Comparison of ENCODE assay signal across 33 cellular contexts in the genomic region with DNA sequence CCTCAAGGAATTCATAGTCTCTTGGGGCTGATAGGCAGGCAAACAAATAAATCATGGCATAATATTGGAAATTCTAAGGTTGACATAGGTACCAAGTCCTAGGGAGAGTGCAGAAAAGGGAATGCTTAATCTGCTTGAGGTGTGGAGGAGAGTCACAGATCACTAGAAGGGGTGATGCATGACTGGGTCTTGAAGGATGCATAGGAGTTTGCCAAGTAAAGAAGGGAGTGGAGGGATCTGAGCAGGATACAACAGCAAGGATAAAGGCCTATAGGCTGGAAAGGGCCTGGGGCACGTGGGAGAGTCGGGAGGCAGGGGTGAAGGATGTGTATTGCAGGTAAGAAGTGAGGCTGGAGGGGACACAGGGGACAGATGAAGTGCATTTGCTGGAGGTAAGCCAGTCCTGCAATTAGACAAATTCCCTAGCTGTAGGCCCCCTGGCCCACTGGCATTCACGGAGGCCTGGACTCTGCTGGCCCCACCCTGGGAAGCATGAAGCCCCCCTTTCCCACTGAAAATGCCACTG. TPM values are rescaled to one million over a fixed set of nuclear protein-coding genes. Genes with fewer than 3 reads are reported as not detected.
"Had no signal": no experiment of that assay in that cellular context is flagged by ENCODE, and none has a peak within 500 bp of the region (broad histone marks: within the 10 kb centered on the region; RNA-seq: fewer than 3 reads in every experiment).

No MANE protein-coding gene starts in this region.

- H3K9me3 Mint-ChIP-seq: activated CD8-positive, alpha-beta T cell treated with anti-CD3 and anti-CD28 coated beads for 36 hours; activated T-cell treated with anti-CD3 and anti-CD28 coated beads, Interleukin-2, amount 50 U/mL, for 4 hours; central memory CD8-positive, alpha-beta T cell; dendritic cell treated with granulocyte-macrophage colony-stimulating factor and Interleukin-4, amounts not matched to agents 40 ng/mL and 50 ng/mL, for 4 days had no signal

- DNase-seq: activated CD4-positive, alpha-beta T cell treated with anti-CD3 and anti-CD28 coated beads for 48 hours; activated CD4-positive, alpha-beta T cell treated with anti-CD3 and anti-CD28 coated beads, Interleukin-2, amount 50 U/mL, for 1 hour; activated CD4-positive, alpha-beta T cell treated with anti-CD3 and anti-CD28 coated beads, Interleukin-2, amount 50 U/mL, for 48 hours; activated CD8-positive, alpha-beta memory T cell treated with anti-CD3 and anti-CD28 coated beads for 24 hours; activated CD8-positive, alpha-beta T cell treated with anti-CD3 and anti-CD28 coated beads for 36 hours; activated effector memory CD4-positive, alpha-beta T cell treated with Interleukin-2 at 50 U/mL for 16 hours; activated gamma-delta T cell treated with Interleukin-2 at 50 U/mL for 16 hours; activated naive CD4-positive, alpha-beta T cell treated with anti-CD3 and anti-CD28 coated beads, Interleukin-2, amount 50 U/mL, for 16 hours; activated naive CD4-positive, alpha-beta T cell treated with Interleukin-2 at 50 U/mL for 16 hours; activated T-cell treated with anti-CD3 and anti-CD28 coated beads, Interleukin-2, amount 50 U/mL, for 4 hours; amniotic stem cell; anterior cingulate cortex; brain microvascular endothelial cell; dorsolateral prefrontal cortex; effector memory CD4-positive, alpha-beta T cell; esophagus squamous epithelium; foreskin melanocyte; heart right ventricle; T-helper 1 cell; T-helper 2 cell had no signal

- H3K4me1 ChIP-seq: esophagus squamous epithelium, gastroesophageal sphincter, heart right ventricle had no signal

- H3K4me3 ChIP-seq: coronary artery, dorsolateral prefrontal cortex, esophagus squamous epithelium, gastroesophageal sphincter, heart right ventricle had no signal

- H3K27ac ChIP-seq: brain microvascular endothelial cell, coronary artery, epithelial cell of prostate, esophagus squamous epithelium, gastroesophageal sphincter, heart right ventricle had no signal

- H3K9me3 ChIP-seq: esophagus squamous epithelium, gastroesophageal sphincter, heart right ventricle had no signal

- H3K4me1 Mint-ChIP-seq: activated T-helper 17 cell treated with anti-CD3 and anti-CD28 coated beads, Interleukin-2, amount 50 U/mL, for 72 hours; central memory CD8-positive, alpha-beta T cell had no signal

- H3K4me3 Mint-ChIP-seq: activated CD8-positive, alpha-beta T cell treated with anti-CD3 and anti-CD28 coated beads for 36 hours; activated naive CD8-positive, alpha-beta T cell; activated T-cell treated with anti-CD3 and anti-CD28 coated beads, Interleukin-2, amount 50 U/mL, for 4 hours; activated T-helper 17 cell treated with anti-CD3 and anti-CD28 coated beads, Interleukin-2, amount 50 U/mL, for 72 hours; central memory CD8-positive, alpha-beta T cell; dendritic cell treated with granulocyte-macrophage colony-stimulating factor and Interleukin-4, amounts not matched to agents 40 ng/mL and 50 ng/mL, for 4 days had no signal

- H3K36me3 Mint-ChIP-seq: activated naive CD8-positive, alpha-beta T cell had no signal

- H3K36me3 ChIP-seq: brain microvascular endothelial cell, esophagus squamous epithelium, gastroesophageal sphincter, heart right ventricle had no signal

- ATAC-seq: activated CD8-positive, alpha-beta T cell treated with anti-CD3 and anti-CD28 coated beads for 36 hours; activated T-cell treated with anti-CD3 and anti-CD28 coated beads, Interleukin-2, amount 50 U/mL, for 4 hours; activated T-helper 17 cell treated with anti-CD3 and anti-CD28 coated beads, Interleukin-2, amount 50 U/mL, for 72 hours; gastroesophageal sphincter; heart right ventricle had no signal

- H3K27me3 ChIP-seq: brain microvascular endothelial cell, dorsolateral prefrontal cortex had no signal

- H3K27ac Mint-ChIP-seq: activated CD8-positive, alpha-beta T cell treated with anti-CD3 and anti-CD28 coated beads for 36 hours; activated naive CD8-positive, alpha-beta T cell; activated T-helper 17 cell treated with anti-CD3 and anti-CD28 coated beads, Interleukin-2, amount 50 U/mL, for 72 hours; dendritic cell treated with granulocyte-macrophage colony-stimulating factor and Interleukin-4, amounts not matched to agents 40 ng/mL and 50 ng/mL, for 4 days had no signal

RNA-seq across cellular contexts. Expression of gene IGSF21, which starts 15.9 kb away (rescaled TPM):
- total RNA-seq: activated CD8-positive, alpha-beta T cell treated with anti-CD3 and anti-CD28 coated beads for 36 hours; activated T-cell treated with anti-CD3 and anti-CD28 coated beads, Interleukin-2, amount 50 U/mL, for 4 hours; activated T-helper 17 cell treated with anti-CD3 and anti-CD28 coated beads, Interleukin-2, amount 50 U/mL, for 72 hours; astrocyte; bronchial epithelial cell; endothelial cell of umbilical vein; fibroblast of lung; fibroblast of villous mesenchyme; glomerular endothelial cell had no signal
- polyA plus RNA-seq: endothelial cell of umbilical vein, fibroblast of lung had no signal
